In the genomic region with DNA sequence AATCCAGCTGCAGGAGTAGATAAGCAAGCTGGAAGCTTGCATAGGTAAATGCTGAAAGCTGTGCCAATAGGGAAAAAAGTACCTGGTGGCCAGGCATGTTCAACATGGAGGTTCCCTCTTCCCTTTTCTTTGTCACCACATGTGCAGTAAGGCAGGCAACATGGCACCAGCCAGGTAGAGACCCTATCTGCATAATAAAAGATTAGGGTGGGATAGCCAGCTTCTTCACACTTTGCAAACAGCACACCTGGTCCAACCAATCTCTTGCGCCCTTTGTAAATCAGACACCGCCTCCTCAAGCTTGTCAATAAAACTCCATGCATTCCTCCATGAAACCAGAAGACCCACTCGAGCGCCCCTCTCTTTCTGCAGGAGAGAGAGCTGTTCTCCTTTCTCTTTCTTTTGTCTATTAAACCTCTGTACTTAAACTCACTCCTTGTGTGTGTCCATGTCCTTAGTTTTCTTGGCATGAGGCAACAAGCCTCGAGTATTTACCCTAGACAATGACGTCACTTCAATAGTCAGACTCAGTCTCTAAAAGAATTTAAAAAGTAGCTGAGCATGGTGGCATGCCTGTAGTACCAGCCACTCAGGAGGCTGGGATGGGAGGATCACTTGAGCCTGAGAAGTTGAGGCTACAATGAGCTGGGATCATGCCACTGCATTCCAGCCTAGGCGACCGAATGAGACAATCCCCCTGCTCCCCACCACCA, we compare ENCODE assay signal across 22 cellular contexts.
"Had no signal": no experiment of that assay in that cellular context is flagged by ENCODE, and none has a peak within 500 bp of the region (broad histone marks: within the 10 kb centered on the region; RNA-seq: fewer than 3 reads in every experiment).

No MANE protein-coding gene starts in this region.

- H3K27me3 Mint-ChIP-seq: dendritic cell treated with granulocyte-macrophage colony-stimulating factor and Interleukin-4, amounts not matched to agents 40 ng/mL and 50 ng/mL, for 4 days; naive thymus-derived CD8-positive, alpha-beta T cell had no signal

- H3K9me3 ChIP-seq: neutrophil, psoas muscle, right lobe of liver, suprapubic skin, thyroid gland, upper lobe of right lung had no signal

- H3K4me1 ChIP-seq: heart right ventricle, psoas muscle, right lobe of liver, suprapubic skin, thyroid gland, upper lobe of right lung had no signal

- ATAC-seq: esophagus mucosa; heart right ventricle; left cardiac atrium; left ventricle myocardium superior; naive thymus-derived CD8-positive, alpha-beta T cell; psoas muscle; right lobe of liver; stimulated activated effector memory CD8-positive, alpha-beta T cell treated with anti-CD3 and anti-CD28 coated beads, Interleukin-12 subunit alpha, Interleukin-12 subunit beta, amount 100 ng/mL, for 72 hours; stimulated activated naive CD8-positive, alpha-beta T cell treated with anti-CD3 and anti-CD28 coated beads, Interleukin-15, Interleukin-2, amounts not matched to agents 100 U/mL and 50 U/mL, for 24 hours; upper lobe of right lung had no signal

- DNase-seq: cerebellar nuclear complex; heart right ventricle; hypothalamus; kidney; left cardiac atrium; left ventricle myocardium superior; mesenchymal stem cell; naive thymus-derived CD8-positive, alpha-beta T cell; psoas muscle; retina; right lobe of liver; stimulated activated CD4-positive, alpha-beta T cell treated with anti-CD3 and anti-CD28 coated beads, Interleukin-4, amount 100 ng/mL, for 1 hour; stimulated activated CD8-positive, alpha-beta memory T cell treated with anti-CD3 and anti-CD28 coated beads, Interleukin-4, amount 100 ng/mL, for 48 hours; stimulated activated naive CD8-positive, alpha-beta T cell treated with anti-CD3 and anti-CD28 coated beads, Interleukin-15, Interleukin-2, amounts not matched to agents 100 U/mL and 50 U/mL, for 24 hours; thyroid gland; upper lobe of right lung had no signal

- H3K4me3 Mint-ChIP-seq: dendritic cell treated with granulocyte-macrophage colony-stimulating factor and Interleukin-4, amounts not matched to agents 40 ng/mL and 50 ng/mL, for 4 days; naive thymus-derived CD8-positive, alpha-beta T cell; stimulated activated effector memory CD8-positive, alpha-beta T cell treated with anti-CD3 and anti-CD28 coated beads, Interleukin-12 subunit alpha, Interleukin-12 subunit beta, amount 100 ng/mL, for 72 hours had no signal

- H3K27ac ChIP-seq: heart right ventricle, neutrophil, psoas muscle, right lobe of liver, suprapubic skin, thyroid gland, upper lobe of right lung had no signal

- H3K27me3 ChIP-seq: heart right ventricle, neutrophil, right lobe of liver, suprapubic skin, thyroid gland, upper lobe of right lung had no signal

- H3K36me3 ChIP-seq: neutrophil, right lobe of liver, thyroid gland, upper lobe of right lung had no signal

- H3K4me3 ChIP-seq: heart right ventricle, lung, psoas muscle, right lobe of liver, suprapubic skin, thyroid gland, upper lobe of right lung had no signal

- H3K27ac Mint-ChIP-seq: dendritic cell treated with granulocyte-macrophage colony-stimulating factor and Interleukin-4, amounts not matched to agents 40 ng/mL and 50 ng/mL, for 4 days; naive thymus-derived CD8-positive, alpha-beta T cell; stimulated activated effector memory CD8-positive, alpha-beta T cell treated with anti-CD3 and anti-CD28 coated beads, Interleukin-12 subunit alpha, Interleukin-12 subunit beta, amount 100 ng/mL, for 72 hours had no signal
